In genomic region chr18:36195427-36196122, GRCh38 we compare ENCODE assay signal across 15 cellular contexts. TPM values are rescaled to one million over a fixed set of nuclear protein-coding genes. Genes with fewer than 3 reads are reported as not detected.
DNase-seq lines count a peak whose midpoint lies in the region; ATAC-seq and TF ChIP-seq lines count a peak whose summit lies in the region.
"Had no signal": no experiment of that assay in that cellular context is flagged by ENCODE, and none has a peak within 500 bp of the region (broad histone marks: within the 10 kb centered on the region; RNA-seq: fewer than 3 reads in every experiment).

No MANE protein-coding gene starts in this region.

- H3K4me3 ChIP-seq in fibroblast of lung (replicated peaks in 1 of 4; ENCODE audit: control extremely low read depth in 1 of 4, insufficient read depth in 1 of 4, low read depth in 3 of 4, low read length in 4 of 4) (no peak overlapping the region), right cardiac atrium (ENCODE audit: low read length) (no peak overlapping the region), spleen (no peak overlapping the region)
- H3K4me3 ChIP-seq: PC-9 had no signal

- H3K36me3 Mint-ChIP-seq in activated CD4-positive, alpha-beta memory T cell treated with anti-CD3 and anti-CD28 coated beads for 36 hours = no peaks in the 10 kb centered on the region

- CTCF ChIA-PET in activated CD4-positive, alpha-beta memory T cell treated with anti-CD3 and anti-CD28 coated beads for 36 hours (lab: Charles Lee) = no interaction called here

- no peaks in the 10 kb centered on the region for H3K79me2 ChIP-seq in fibroblast of lung (ENCODE audit: control insufficient read depth, insufficient read depth, low read length)

- H3K4me3 Mint-ChIP-seq in activated CD4-positive, alpha-beta memory T cell treated with anti-CD3 and anti-CD28 coated beads for 36 hours = no peak overlapping the region
- H3K4me3 Mint-ChIP-seq in stimulated activated naive CD8-positive, alpha-beta T cell treated with anti-CD3 and anti-CD28 coated beads, Interleukin-15, amount 100 ng/mL, for 72 hours = no peak overlapping the region

- POLR2A ChIA-PET in activated CD4-positive, alpha-beta memory T cell treated with anti-CD3 and anti-CD28 coated beads for 36 hours (lab: Charles Lee) = no interaction called here

- no peaks in the 10 kb centered on the region for H3K27me3 Mint-ChIP-seq in activated CD4-positive, alpha-beta memory T cell treated with anti-CD3 and anti-CD28 coated beads for 36 hours
- peaks cover 22% of the 10 kb centered on the region for H3K27me3 Mint-ChIP-seq in stimulated activated naive CD8-positive, alpha-beta T cell treated with anti-CD3 and anti-CD28 coated beads, Interleukin-15, amount 100 ng/mL, for 72 hours

- TF ChIP-seq CTCF in fibroblast of lung (conservative IDR thresholded peaks at IDR 0.05 in 1 of 2, IDR thresholded peaks at IDR 0.05 in 1 of 2; ENCODE audit: low read depth in 1 of 2, low read length in 2 of 2) (no peak), spleen (IDR thresholded peaks at IDR 0.05 in 8 of 11, conservative IDR thresholded peaks at IDR 0.05 in 3 of 11) (no peak)

- no peaks in the 10 kb centered on the region for H3K4me1 ChIP-seq in fibroblast of lung (ENCODE audit: control insufficient read depth, extremely low read depth, insufficient read depth, low read length)
- H3K4me1 ChIP-seq in right cardiac atrium (ENCODE audit: control insufficient read depth, insufficient read depth, low read length) = no peaks in the 10 kb centered on the region
- H3K4me1 ChIP-seq in spleen = no peaks in the 10 kb centered on the region

- peak; percentile 79 to 92 for ATAC-seq in right cardiac atrium
- ATAC-seq in stimulated activated naive CD8-positive, alpha-beta T cell treated with anti-CD3 and anti-CD28 coated beads, Interleukin-15, amount 100 ng/mL, for 72 hours = no peak
- ATAC-seq: HCT116 had no signal

- no peak overlapping the region for H3K9ac ChIP-seq in fibroblast of lung (ENCODE audit: insufficient read depth, low read length)

- intact Hi-C loops in right cardiac atrium (cut with DNase I) = loop anchor here in 1 of 4 donors (5.0 kb wide), 1 partner anchor 87 kb away; no protein-coding TSS in a partner anchor
- intact Hi-C loops in spleen (cut with DNase I; ENCODE audit: low total_unique reads) = no loop called here
- intact Hi-C loops in activated CD4-positive, alpha-beta memory T cell treated with anti-CD3 and anti-CD28 coated beads for 36 hours (cut with micrococcal nuclease) = no loop called here

- no peak overlapping the region for H3K27ac Mint-ChIP-seq in activated CD4-positive, alpha-beta memory T cell treated with anti-CD3 and anti-CD28 coated beads for 36 hours
- peak overlapping the region in 1 of 2 donors; percentile 83 for H3K27ac Mint-ChIP-seq in stimulated activated naive CD8-positive, alpha-beta T cell treated with anti-CD3 and anti-CD28 coated beads, Interleukin-15, amount 100 ng/mL, for 72 hours

- H3K9me3 ChIP-seq in fibroblast of lung (ENCODE audit: control insufficient read depth, insufficient read depth, low read depth, low read length) (no peaks in the 10 kb centered on the region), right cardiac atrium (ENCODE audit: control insufficient read depth, low read length) (no peaks in the 10 kb centered on the region), spleen (no peaks in the 10 kb centered on the region)

- H3K27me3 ChIP-seq in fibroblast of lung (ENCODE audit: control insufficient read depth, insufficient read depth, low read length) = no peaks in the 10 kb centered on the region
- no peaks in the 10 kb centered on the region for H3K27me3 ChIP-seq in right cardiac atrium (ENCODE audit: control insufficient read depth, insufficient read depth)
- H3K27me3 ChIP-seq in spleen (replicated peaks in 1 of 7) = no peaks in the 10 kb centered on the region

- WGBS in right cardiac atrium = 36% methylated on average over 3 of the region's 3 CpGs
- WGBS in spleen, 5 donors = 70 to 83% (median 78%) methylated on average over 3 of the region's 3 CpGs

- DNase-seq in activated CD8-positive, alpha-beta memory T cell treated with anti-CD3 and anti-CD28 coated beads, Interleukin-2, amount 50 U/mL, for 48 hours = peak; percentile 18
- DNase-seq in activated CD8-positive, alpha-beta memory T cell treated with anti-CD3 and anti-CD28 coated beads for 24 hours = no peak
- DNase-seq in fibroblast of lung (ENCODE audit: low read depth in 2 of 2) = peak; percentile 12 to 41
- no peak for DNase-seq in right cardiac atrium
- DNase-seq in spleen = peak; percentile 27
- DNase-seq in activated CD4-positive, alpha-beta memory T cell treated with anti-CD3 and anti-CD28 coated beads for 36 hours = no peak
- DNase-seq in stimulated activated naive CD8-positive, alpha-beta T cell treated with anti-CD3 and anti-CD28 coated beads, Interleukin-15, amount 100 ng/mL, for 72 hours = no peak
- DNase-seq in NCI-H82 (lab: John Stamatoyannopoulos, UW) = no peak
- DNase-seq: 8988T, COR-L47, KG1, NCI-H1092 treated with DMSO at 0.1 percent for 48 hours, PC-9 had no signal

- no peak overlapping the region for H2AFZ ChIP-seq in fibroblast of lung (ENCODE audit: low read length)
- H2AFZ ChIP-seq: PC-9 had no signal

- H3K36me3 ChIP-seq in fibroblast of lung (ENCODE audit: control insufficient read depth, insufficient read depth, low read length) (no peaks in the 10 kb centered on the region), spleen (no peaks in the 10 kb centered on the region)

- H3K4me1 Mint-ChIP-seq in activated CD4-positive, alpha-beta memory T cell treated with anti-CD3 and anti-CD28 coated beads for 36 hours (ENCODE audit: low read depth) = no peaks in the 10 kb centered on the region
- H3K4me1 Mint-ChIP-seq in stimulated activated naive CD8-positive, alpha-beta T cell treated with anti-CD3 and anti-CD28 coated beads, Interleukin-15, amount 100 ng/mL, for 72 hours = no peaks in the 10 kb centered on the region

- no peaks in the 10 kb centered on the region for H4K20me1 ChIP-seq in fibroblast of lung (ENCODE audit: control insufficient read depth, extremely low read depth, insufficient read depth, low read length)

- H3K9me3 Mint-ChIP-seq in activated CD4-positive, alpha-beta memory T cell treated with anti-CD3 and anti-CD28 coated beads for 36 hours = no peaks in the 10 kb centered on the region
- no peaks in the 10 kb centered on the region for H3K9me3 Mint-ChIP-seq in stimulated activated naive CD8-positive, alpha-beta T cell treated with anti-CD3 and anti-CD28 coated beads, Interleukin-15, amount 100 ng/mL, for 72 hours

- H3K4me2 ChIP-seq in fibroblast of lung (ENCODE audit: extremely low read depth, insufficient read depth, low read length) = no peak overlapping the region
- H3K4me2 ChIP-seq: PC-9 had no signal

- H3K27ac ChIP-seq in fibroblast of lung (ENCODE audit: insufficient read depth, low read length) = no peak overlapping the region
- H3K27ac ChIP-seq in right cardiac atrium (ENCODE audit: low read length) = no peak overlapping the region
- no peak overlapping the region for H3K27ac ChIP-seq in spleen
- H3K27ac ChIP-seq: C4-2B, PC-9 had no signal

- TF ChIP-seq POLR2A in spleen (IDR thresholded peaks at IDR 0.05) = no peak

RNA-seq across cellular contexts. Expression of gene MOCOS, which starts 8.3 kb away (rescaled TPM):
- total RNA-seq in fibroblast of lung = 9.0 and 13.9 TPM in 2 replicates
- 2.0 TPM in 2 replicates for polyA plus RNA-seq in fibroblast of lung
- polyA plus RNA-seq in fibroblast of lung (2012) = 1.9 and 2.3 TPM in 2 replicates
- 6.2 and 6.6 TPM in 2 replicates for polyA minus RNA-seq in fibroblast of lung (ENCODE audit: low replicate concordance)
- under 1 TPM; 0.57 to 0.64 (median 0.59) TPM for total RNA-seq in right cardiac atrium
- polyA plus RNA-seq in right cardiac atrium = 0.14 TPM
- 1 to 10 TPM in 4 of 7 donors, under 1 TPM in 3; 0.30 to 2.7 (median 1.0) TPM for total RNA-seq in spleen
- under 1 TPM; 0.13 to 0.37 (median 0.18) TPM for polyA plus RNA-seq in spleen
- under 1 TPM; 0.17 to 0.36 TPM for total RNA-seq in activated CD4-positive, alpha-beta memory T cell treated with anti-CD3 and anti-CD28 coated beads for 36 hours

Comparison
In these comparisons a context has a peak if more than half of its experiments do, and no peak if none do; other contexts are left out.
1. DNase-seq: peak in activated CD8-positive, alpha-beta memory T cell treated with anti-CD3 and anti-CD28 coated beads, Interleukin-2, amount 50 U/mL, for 48 hours (single experiment), fibroblast of lung (2 of 2) and spleen (single experiment); none in activated CD8-positive, alpha-beta memory T cell treated with anti-CD3 and anti-CD28 coated beads for 24 hours (single experiment), right cardiac atrium (0 of 3), activated CD4-positive, alpha-beta memory T cell treated with anti-CD3 and anti-CD28 coated beads for 36 hours (single experiment), stimulated activated naive CD8-positive, alpha-beta T cell treated with anti-CD3 and anti-CD28 coated beads, Interleukin-15, amount 100 ng/mL, for 72 hours (0 of 2) and NCI-H82 (single experiment).